Comparison of ENCODE assay signal across 1 cellular context in genomic region chr11:58774164-58774593, GRCh38.
A peak's percentile ranks its signal among the peaks of the same experiment; 100 is the strongest.
TF ChIP-seq lines count a peak whose summit lies in the region.

No MANE protein-coding gene starts in this region.

TF ChIP-seq in K562, 482 proteins besides CTCF, POLR2A, EP300 and RAD21 (continued from another document and continues in another):
- TF ChIP-seq ZNF407 (IDR thresholded peaks at IDR 0.05; ENCODE audit: low read depth) (no peak), RUNX1 (IDR thresholded peaks at IDR 0.05; ENCODE audit: low read depth) (no peak), NCOA2 (IDR thresholded peaks at IDR 0.05; ENCODE audit: partially characterized antibody in 2 of 2) (no peak), PML (IDR thresholded peaks at IDR 0.05; ENCODE audit: low read length) (no peak), RHOXF2B (CRISPR knock-in tag; conservative IDR thresholded peaks at IDR 0.05) (no peak), FOXJ3 (CRISPR knock-in tag; IDR thresholded peaks at IDR 0.05) (no peak), RFX7 (CRISPR knock-in tag; IDR thresholded peaks at IDR 0.05) (no peak), TGIF2 (CRISPR knock-in tag; IDR thresholded peaks at IDR 0.05) (no peak), ZNF282 (CRISPR knock-in tag; IDR thresholded peaks at IDR 0.05) (no peak), ZNF121 (CRISPR knock-in tag; conservative IDR thresholded peaks at IDR 0.05) (no peak), ZNF184 (CRISPR knock-in tag; IDR thresholded peaks at IDR 0.05) (no peak), HDAC3 (IDR thresholded peaks at IDR 0.05; ENCODE audit: borderline replicate concordance, partially characterized antibody) (no peak), HCFC1 (IDR thresholded peaks at IDR 0.05; ENCODE audit: low read depth, low read length) (no peak), BRD9 (IDR thresholded peaks at IDR 0.05; ENCODE audit: low read depth, partially characterized antibody) (peak; percentile 64), ZNF354B (CRISPR knock-in tag; IDR thresholded peaks at IDR 0.05) (peak; percentile 39; the same call in 1 of the 2 replicates), GMEB1 (CRISPR knock-in tag; IDR thresholded peaks at IDR 0.05) (peak; percentile 6; the same call in 1 of the 2 replicates), MAZ (CRISPR knock-in tag; conservative IDR thresholded peaks at IDR 0.05 in 1 of 2, IDR thresholded peaks at IDR 0.05 in 1 of 2) (peak in 1 of 2 experiments; percentile 23; a peak in 2 of 4 replicates), KLF13 (tag; IDR thresholded peaks at IDR 0.05; ENCODE audit: borderline replicate concordance, low read depth) (0 out of 2 replicates have a peak, but pooled peaks have one; percentile 27), SMC3 (conservative IDR thresholded peaks at IDR 0.05; ENCODE audit: insufficient read depth, low read depth, low read length) (no peak), HEY1 (CRISPR knock-in tag; IDR thresholded peaks at IDR 0.05; ENCODE audit: borderline replicate concordance) (no peak), E2F3 (CRISPR knock-in tag; IDR thresholded peaks at IDR 0.05) (0 out of 2 replicates have a peak, but pooled peaks have one; percentile 18), JUND (IDR thresholded peaks at IDR 0.05; ENCODE audit: borderline replicate concordance, low read depth, low read length) (no peak; the same call in 1 of the 2 replicates), JUND (tag; IDR thresholded peaks at IDR 0.05; ENCODE audit: borderline replicate concordance, low read depth, low read length) (peak; percentile 48; the same call in 1 of the 3 replicates), MTA2 (IDR thresholded peaks at IDR 0.05; ENCODE audit: low read depth) (no peak), HNRNPH1 (optimal IDR thresholded peaks at IDR 0.05; ENCODE audit: low read depth, low read length) (no peak), ZNF583 (CRISPR knock-in tag; IDR thresholded peaks at IDR 0.05) (no peak; the same call in 1 of the 2 replicates), HOMEZ (CRISPR knock-in tag; IDR thresholded peaks at IDR 0.05) (no peak), TSHZ1 (CRISPR knock-in tag; IDR thresholded peaks at IDR 0.05) (no peak), SUPT5H (IDR thresholded peaks at IDR 0.05) (no peak), RERE (CRISPR knock-in tag; IDR thresholded peaks at IDR 0.05; ENCODE audit: borderline replicate concordance) (no peak), CAMTA2 (CRISPR knock-in tag; conservative IDR thresholded peaks at IDR 0.05) (no peak), FOXP1 (CRISPR knock-in tag; IDR thresholded peaks at IDR 0.05) (no peak), ZFX (CRISPR knock-in tag; IDR thresholded peaks at IDR 0.05) (no peak), FIP1L1 (IDR thresholded peaks at IDR 0.05; ENCODE audit: low read depth, low read length, poor library complexity, severe bottlenecking) (no peak), ZNF280B (CRISPR knock-in tag; IDR thresholded peaks at IDR 0.05) (no peak), GABPB2 (CRISPR knock-in tag; conservative IDR thresholded peaks at IDR 0.05) (no peak), MNT (conservative IDR thresholded peaks at IDR 0.05) (no peak)
